ENCODE assay signal across 8 cellular contexts in genomic region chr16:69132424-69133252, GRCh38. TPM values are rescaled to one million over a fixed set of nuclear protein-coding genes. Genes with fewer than 3 reads are reported as not detected.
DNase-seq lines count a peak whose midpoint lies in the region; ATAC-seq and TF ChIP-seq lines count a peak whose summit lies in the region.

A gene with protein sequence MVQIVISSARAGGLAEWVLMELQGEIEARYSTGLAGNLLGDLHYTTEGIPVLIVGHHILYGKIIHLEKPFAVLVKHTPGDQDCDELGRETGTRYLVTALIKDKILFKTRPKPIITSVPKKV (minus strand): TSS chr16:69132588. CDS start chr16:69121458, 11,130 bp downstream.
UTP4 (plus strand) TSS chr16:69132649; CDS start chr16:69133460, 811 bp downstream.

- intact Hi-C loops in activated naive CD4-positive, alpha-beta T cell treated with anti-CD3 and anti-CD28 coated beads for 36 hours (cut with micrococcal nuclease): loop anchor here (1.0 to 2.0 kb wide), 4 partner anchors 34 to 286 kb away; partner anchors contain the start of genes SNTB2 and VPS4A

- H3K4me3 Mint-ChIP-seq in activated naive CD4-positive, alpha-beta T cell treated with anti-CD3 and anti-CD28 coated beads for 36 hours: peak within 1 kb of the TSS; percentile 96

- CTCF ChIA-PET in activated naive CD4-positive, alpha-beta T cell treated with anti-CD3 and anti-CD28 coated beads for 36 hours (lab: Charles Lee): interaction anchor here (0.7 to 1.8 kb wide), 5 partner anchors 9 to 153 kb away, joined by 3 to 22 read pairs (median 3); no protein-coding TSS in a partner anchor

- ATAC-seq in GM21825 (IDR thresholded peaks at IDR 0.05; ENCODE audit: unreplicated experiment) (peak; percentile 91), omental fat pad (ENCODE audit: low FRiP score) (peak; percentile 89)

- TF ChIP-seq POLR2A in suprapubic skin (IDR thresholded peaks at IDR 0.05): peak; percentile 94 to 99

- H3K27me3 Mint-ChIP-seq in activated naive CD4-positive, alpha-beta T cell treated with anti-CD3 and anti-CD28 coated beads for 36 hours (ENCODE audit: low read depth): no peaks in the 10 kb centered on the region

- H3K9ac ChIP-seq in SK-N-MC (ENCODE audit: insufficient read length): peak within 1 kb of the TSS; percentile 89

- no peaks in the 10 kb centered on the region for H3K27me3 ChIP-seq in suprapubic skin

- H3K27ac Mint-ChIP-seq in activated naive CD4-positive, alpha-beta T cell treated with anti-CD3 and anti-CD28 coated beads for 36 hours: peak within 1 kb of the TSS; percentile 90

- no peak for TF ChIP-seq EP300 in suprapubic skin (IDR thresholded peaks at IDR 0.05)

- DNase-seq in EH (ENCODE audit: low read depth) (peak; percentile 83), Kasumi-1 (lab: John Stamatoyannopoulos, UW) (peak; percentile 71 to 83), SK-N-MC (ENCODE audit: low read depth, low spot score) (no peak), globus pallidus (ENCODE audit: low spot score) (peak; percentile 76), omental fat pad (ENCODE audit: low spot score) (peak; percentile 59), suprapubic skin (ENCODE audit: low spot score in 2 of 2) (peak; percentile 93)
- peak; percentile 89 for DNase-seq in activated naive CD4-positive, alpha-beta T cell treated with anti-CD3 and anti-CD28 coated beads for 36 hours

- WGBS in suprapubic skin: 0% methylated on average over 28 of the region's 78 CpGs

- no peaks in the 10 kb centered on the region for H3K9me3 Mint-ChIP-seq in activated naive CD4-positive, alpha-beta T cell treated with anti-CD3 and anti-CD28 coated beads for 36 hours

- peaks cover 59% of the 10 kb centered on the region for H3K4me1 Mint-ChIP-seq in activated naive CD4-positive, alpha-beta T cell treated with anti-CD3 and anti-CD28 coated beads for 36 hours (ENCODE audit: low read depth)

- H3K9me3 ChIP-seq in SK-N-MC (ENCODE audit: low read depth, low read length): no peaks in the 10 kb centered on the region
- no peaks in the 10 kb centered on the region for H3K9me3 ChIP-seq in suprapubic skin

- peaks cover 39% of the 10 kb centered on the region for H3K4me1 ChIP-seq in suprapubic skin

- peak within 1 kb of the TSS; percentile 84 for H3K4me3 ChIP-seq in SK-N-MC
- peak within 1 kb of the TSS; percentile 85 for H3K4me3 ChIP-seq in suprapubic skin

- H3K36me3 ChIP-seq in SK-N-MC (ENCODE audit: insufficient read depth, low read length): peaks cover 10% of the 10 kb centered on the region
- peaks cover 15% of the 10 kb centered on the region for H3K36me3 ChIP-seq in suprapubic skin

- peak within 1 kb of the TSS; percentile 76; the same call in 1 of the 2 replicates for H3K27ac ChIP-seq in SK-N-MC
- H3K27ac ChIP-seq in suprapubic skin: peak within 1 kb of the TSS; percentile 94

- no peak for TF ChIP-seq CTCF in omental fat pad (IDR thresholded peaks at IDR 0.05)
- TF ChIP-seq CTCF in suprapubic skin (IDR thresholded peaks at IDR 0.05): no peak

- peaks cover 23% of the 10 kb centered on the region for H3K36me3 Mint-ChIP-seq in activated naive CD4-positive, alpha-beta T cell treated with anti-CD3 and anti-CD28 coated beads for 36 hours (ENCODE audit: low read depth)

RNA-seq across cellular contexts. Expression of the first gene that starts in this region (rescaled TPM):
- 100 to 1,000 TPM; 114 to 117 TPM for total RNA-seq in activated naive CD4-positive, alpha-beta T cell treated with anti-CD3 and anti-CD28 coated beads for 36 hours
- total RNA-seq in omental fat pad (10 to 100 TPM; 53.7 to 61.3 (median 57.4) TPM), suprapubic skin (100 to 1,000 TPM in 1 of 4 donors, 10 to 100 TPM in 3; 76.9 to 128 (median 90.0) TPM)

RNA-seq across cellular contexts. Expression of gene UTP4, which starts in this region (rescaled TPM):
- total RNA-seq in activated naive CD4-positive, alpha-beta T cell treated with anti-CD3 and anti-CD28 coated beads for 36 hours: 10 to 100 TPM; 62.6 to 69.8 TPM
- total RNA-seq in omental fat pad (10 to 100 TPM; 32.9 to 85.7 (median 35.9) TPM), suprapubic skin (10 to 100 TPM; 25.1 to 41.7 (median 34.8) TPM)
